Comparison of ENCODE assay signal across 14 cellular contexts in genomic region chr5:643351-643801, GRCh38. TPM values are rescaled to one million over a fixed set of nuclear protein-coding genes. Genes with fewer than 3 reads are reported as not detected.
DNase-seq lines count a peak whose midpoint lies in the region; ATAC-seq and TF ChIP-seq lines count a peak whose summit lies in the region.
"Had no signal": no experiment of that assay in that cellular context is flagged by ENCODE, and none has a peak within 500 bp of the region (broad histone marks: within the 10 kb centered on the region; RNA-seq: fewer than 3 reads in every experiment).

No MANE protein-coding gene starts in this region.

- peak overlapping the region; percentile 43 for H3K4me3 Mint-ChIP-seq in memory B cell
- H3K4me3 Mint-ChIP-seq: brain, T-cell had no signal

- H3K4me2 ChIP-seq in MM.1S (ENCODE audit: low read depth, low read length) = peak overlapping the region; percentile 83

- H3K9ac ChIP-seq in MM.1S (ENCODE audit: low read length) = no peak overlapping the region
- H3K9ac ChIP-seq: GM23248 had no signal

- peak overlapping the region; percentile 47; the same call in 1 of the 2 replicates for H3K27ac ChIP-seq in MM.1S (ENCODE audit: low read length)
- H3K27ac ChIP-seq: 22Rv1, GM23248 had no signal

- no peak for TF ChIP-seq CTCF in MM.1S (IDR thresholded peaks at IDR 0.05; ENCODE audit: low read length)

- H3K9me3 Mint-ChIP-seq in memory B cell = no peaks in the 10 kb centered on the region
- H3K9me3 Mint-ChIP-seq: brain, T-cell had no signal

- ATAC-seq in GM21619 (IDR thresholded peaks at IDR 0.05; ENCODE audit: unreplicated experiment) (peak; percentile 40), memory B cell (ENCODE audit: low read depth) (peak; percentile 82)
- ATAC-seq: T-cell had no signal

- peaks cover 11% of the 10 kb centered on the region for H3K36me3 ChIP-seq in MM.1S (replicated peaks; ENCODE audit: insufficient read depth, low read length)

- H3K27me3 ChIP-seq in MM.1S (replicated peaks; ENCODE audit: insufficient read depth, low read length) = no peaks in the 10 kb centered on the region

- H3F3A ChIP-seq in MM.1S (ENCODE audit: insufficient read depth, low read length) = peaks cover 19% of the 10 kb centered on the region; the same call in 1 of the 2 replicates

- H3K9me3 ChIP-seq in MM.1S (replicated peaks; ENCODE audit: insufficient read depth, low read length) = no peaks in the 10 kb centered on the region

- H3K4me3 ChIP-seq in MM.1S (ENCODE audit: low read length) = 0 out of 2 replicates have a peak overlapping the region, but pooled peaks have one; percentile 32
- H3K4me3 ChIP-seq: GM23248 had no signal

- DNase-seq in NCI-H2081 (lab: John Stamatoyannopoulos, UW) (peak; percentile 83 to 85), NCI-H2081 treated with DMSO at 0.1 percent for 48 hours (lab: John Stamatoyannopoulos, UW) (no peak), MM.1S (no peak), memory B cell (ENCODE audit: low spot score in 2 of 2) (peak; percentile 26 to 40), NCI-H2029 treated with DMSO at 0.1 percent for 48 hours (lab: John Stamatoyannopoulos, UW) (no peak), activated gamma-delta T cell treated with Interleukin-2 at 50 U/mL for 16 hours (no peak), H4 (ENCODE audit: low spot score) (no peak)
- DNase-seq: activated CD8-positive, alpha-beta memory T cell treated with anti-CD3 and anti-CD28 coated beads, Interleukin-2, amount 50 U/mL, for 4 hours; GM23248; NCI-H524; T-cell had no signal

- no peaks in the 10 kb centered on the region for H4K20me1 ChIP-seq in MM.1S (ENCODE audit: insufficient read depth, low read length)

- H3K27me3 Mint-ChIP-seq in memory B cell = no peaks in the 10 kb centered on the region
- H3K27me3 Mint-ChIP-seq: brain, T-cell had no signal

- H3K4me1 ChIP-seq in MM.1S (ENCODE audit: low read length) = peaks cover 18% of the 10 kb centered on the region

- peaks cover 15% of the 10 kb centered on the region for H3K4me1 Mint-ChIP-seq in memory B cell
- H3K4me1 Mint-ChIP-seq: brain, T-cell had no signal

- peaks cover 30% of the 10 kb centered on the region for H3K79me2 ChIP-seq in MM.1S (ENCODE audit: low read length)

- peaks cover 31% of the 10 kb centered on the region for H3K36me3 Mint-ChIP-seq in memory B cell

- H3K9me2 ChIP-seq in MM.1S (replicated peaks; ENCODE audit: insufficient read depth, low read length) = no peaks in the 10 kb centered on the region

- no peak overlapping the region for H3K27ac Mint-ChIP-seq in memory B cell
- H3K27ac Mint-ChIP-seq: brain, T-cell had no signal

- no peak overlapping the region for H2AFZ ChIP-seq in MM.1S (ENCODE audit: low read length)
- H2AFZ ChIP-seq: GM23248 had no signal

RNA-seq across cellular contexts. Expression of gene CEP72, which starts 31.2 kb away (rescaled TPM):
- 4.8 TPM in 2 replicates for total RNA-seq in H4 (2014; rRNA removed; shearing (Covaris generic))

RNA-seq across cellular contexts. Expression of gene TPPP, which starts 49.8 kb away (rescaled TPM):
- 0.85 and 0.90 TPM in 2 replicates for total RNA-seq in H4 (2014; rRNA removed; shearing (Covaris generic))
- total RNA-seq: GM23248 had no signal

Comparison
In these comparisons a context has a peak if more than half of its experiments do, and no peak if none do; other contexts are left out.
1. DNase-seq: peak in NCI-H2081 (2 of 2) and memory B cell (2 of 2); none in NCI-H2081 treated with DMSO at 0.1 percent for 48 hours (single experiment), MM.1S (single experiment), NCI-H2029 treated with DMSO at 0.1 percent for 48 hours (single experiment), activated gamma-delta T cell treated with Interleukin-2 at 50 U/mL for 16 hours (single experiment) and H4 (single experiment).